Comparison of ENCODE assay signal across 8 cellular contexts in the genomic region with DNA sequence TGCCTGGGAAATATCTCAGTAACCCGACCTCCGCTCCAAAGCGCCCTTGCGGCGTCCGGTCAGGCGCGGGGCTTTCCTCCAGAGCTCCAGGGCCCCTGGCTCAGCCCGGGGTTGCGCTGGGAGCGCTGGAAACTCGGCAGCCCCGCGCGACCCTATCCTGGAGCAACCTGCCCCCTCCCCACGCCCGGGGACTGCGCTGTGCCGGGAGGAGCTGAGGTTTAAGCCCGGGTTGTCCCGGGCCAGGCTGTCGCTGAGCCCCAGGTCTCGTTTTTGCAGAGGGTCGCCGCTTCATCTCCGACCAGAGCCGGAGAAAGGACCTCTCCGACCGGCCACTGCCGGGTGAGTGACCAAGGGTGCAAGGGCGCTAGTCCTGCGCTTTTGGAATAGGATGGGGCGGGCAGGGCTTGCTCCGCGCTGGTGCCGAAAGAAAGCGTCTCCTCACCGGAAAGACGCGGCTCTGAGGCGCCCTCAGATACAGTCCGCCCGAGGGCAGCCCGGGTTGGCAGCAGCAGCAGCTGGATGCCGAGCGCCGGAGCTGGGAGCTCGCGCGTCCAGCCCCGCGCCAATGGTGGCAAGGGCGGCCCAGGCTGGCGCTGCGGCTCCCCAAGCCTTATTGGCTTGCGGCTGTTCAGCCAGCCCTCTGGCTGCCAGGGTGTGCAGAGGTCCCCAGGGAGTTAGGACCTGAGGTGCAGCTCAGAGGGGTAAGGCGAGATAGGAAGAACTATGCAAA. TPM values are rescaled to one million over a fixed set of nuclear protein-coding genes. Genes with fewer than 3 reads are reported as not detected.
DNase-seq lines count a peak whose midpoint lies in the region; ATAC-seq, FAIRE-seq and TF ChIP-seq lines count a peak whose summit lies in the region.

No MANE protein-coding gene starts in this region.

- H3F3A ChIP-seq in neural progenitor cell (ENCODE audit: low read depth), result peaks cover 6% of the 10 kb centered on the region

- FAIRE-seq in frontal cortex (lab: Jason Lieb, UNC), result no peak

- no peaks in the 10 kb centered on the region for H3K36me3 ChIP-seq in CD8-positive, alpha-beta memory T cell (ENCODE audit: insufficient read depth, low read length)
- H3K36me3 ChIP-seq in Panc1 (ENCODE audit: control insufficient read depth, insufficient read depth, low read length) (no peaks in the 10 kb centered on the region; the same call in 1 of the 2 replicates), neural progenitor cell (no peaks in the 10 kb centered on the region), suprapubic skin (no peaks in the 10 kb centered on the region)

- H3K4me1 ChIP-seq in CD8-positive, alpha-beta memory T cell (ENCODE audit: insufficient read depth, low read length), result no peaks in the 10 kb centered on the region
- H3K4me1 ChIP-seq in Panc1 (ENCODE audit: control insufficient read depth, insufficient read depth, low read length) (no peaks in the 10 kb centered on the region), neural progenitor cell (peaks cover 3% of the 10 kb centered on the region), suprapubic skin (peaks cover 13% of the 10 kb centered on the region)

- peaks cover 6% of the 10 kb centered on the region for H3K27me3 ChIP-seq in CD8-positive, alpha-beta memory T cell (ENCODE audit: insufficient read depth, low read length, poor library complexity, severe bottlenecking)
- H3K27me3 ChIP-seq in Panc1 (ENCODE audit: control insufficient read depth, insufficient read depth, low read length) (peaks cover 18% of the 10 kb centered on the region), neural progenitor cell (peaks cover 75% of the 10 kb centered on the region), suprapubic skin (peaks cover 40% of the 10 kb centered on the region)

- H3K4me1 Mint-ChIP-seq in CD8-positive, alpha-beta memory T cell, result peaks cover 7 to 14% (median 9%) of the 10 kb centered on the region in 3 donors
- H3K4me1 Mint-ChIP-seq in neural progenitor cell, result peaks cover 5% of the 10 kb centered on the region

- peak overlapping the region; percentile 70 to 86 (median 73) for H3K4me3 Mint-ChIP-seq in CD8-positive, alpha-beta memory T cell
- H3K4me3 Mint-ChIP-seq in neural progenitor cell, result peak overlapping the region; percentile 86

- POLR2A ChIA-PET in CD8-positive, alpha-beta memory T cell (lab: Charles Lee), result interaction anchor here (0.7 kb wide), 1 partner anchor 27 kb away, joined by 3 read pairs; a partner anchor contains a TSS
- POLR2A ChIA-PET in Panc1 (lab: Charles Lee), result no interaction called here

- in situ Hi-C loops in Panc1 (cut with HindIII; ENCODE audit: low pct_unique_long_range_greater_than_20kb, low sequenced_read_pairs), result no loop called here

- peak overlapping the region; percentile 98 for H2AFZ ChIP-seq in neural progenitor cell (replicated peaks)

- no peak for TF ChIP-seq CTCF in Panc1 (IDR thresholded peaks at IDR 0.05)
- TF ChIP-seq CTCF in neural progenitor cell (IDR thresholded peaks at IDR 0.05), result no peak
- TF ChIP-seq CTCF in suprapubic skin (IDR thresholded peaks at IDR 0.05), result no peak

- H3K4me2 ChIP-seq in neural progenitor cell, result peak overlapping the region; percentile 86

- H3K27ac ChIP-seq in CD8-positive, alpha-beta memory T cell (ENCODE audit: low read depth, low read length), result no peak overlapping the region
- no peak overlapping the region for H3K27ac ChIP-seq in Panc1 (ENCODE audit: low read length)
- H3K27ac ChIP-seq in neural progenitor cell, result no peak overlapping the region
- no peak overlapping the region for H3K27ac ChIP-seq in suprapubic skin

- 2% methylated on average over 19 of the region's 57 CpGs for WGBS in suprapubic skin

- H3K9me3 ChIP-seq in CD8-positive, alpha-beta memory T cell (ENCODE audit: low read length), result no peaks in the 10 kb centered on the region
- H3K9me3 ChIP-seq in Panc1 (ENCODE audit: control insufficient read depth, insufficient read depth, low read depth, low read length) (no peaks in the 10 kb centered on the region), neural progenitor cell (ENCODE audit: low read depth) (no peaks in the 10 kb centered on the region), suprapubic skin (no peaks in the 10 kb centered on the region)

- no peaks in the 10 kb centered on the region for H4K20me1 ChIP-seq in neural progenitor cell (ENCODE audit: low read depth)

- CTCF ChIA-PET in CD8-positive, alpha-beta memory T cell (lab: Charles Lee), result interaction anchor here (1.0 kb wide), 1 partner anchor 153 kb away, joined by 5 read pairs; no protein-coding TSS in a partner anchor
- CTCF ChIA-PET in Panc1 (lab: Charles Lee), result no interaction called here

- H3K79me2 ChIP-seq in neural progenitor cell (ENCODE audit: low read depth), result no peaks in the 10 kb centered on the region

- H3K27me3 Mint-ChIP-seq in CD8-positive, alpha-beta memory T cell, result peaks cover 7 to 45% of the 10 kb centered on the region in 2 donors
- H3K27me3 Mint-ChIP-seq in neural progenitor cell (ENCODE audit: insufficient read depth, low read depth), result peaks cover 3% of the 10 kb centered on the region

- no peak for TF ChIP-seq EP300 in suprapubic skin (IDR thresholded peaks at IDR 0.05)

- H3K9ac ChIP-seq in neural progenitor cell, result no peak overlapping the region

- H3K36me3 Mint-ChIP-seq in CD8-positive, alpha-beta memory T cell, result peaks cover 0 to 5% (median 0%) of the 10 kb centered on the region in 3 donors
- no peaks in the 10 kb centered on the region for H3K36me3 Mint-ChIP-seq in neural progenitor cell

- no peak overlapping the region for H3K27ac Mint-ChIP-seq in CD8-positive, alpha-beta memory T cell
- no peak overlapping the region for H3K27ac Mint-ChIP-seq in neural progenitor cell

- intact Hi-C loops in Panc1 (cut with micrococcal nuclease; ENCODE audit: unreplicated experiment), result no loop called here

- peak; percentile 25 to 65 (median 47) for DNase-seq in CD8-positive, alpha-beta memory T cell
- DNase-seq in Panc1 (ENCODE audit: low read depth, low spot score) (no peak), activated gamma-delta T cell treated with Interleukin-2 at 50 U/mL for 16 hours (peak; percentile 50), frontal cortex (ENCODE audit: low spot score in 2 of 2) (peak; percentile 36 to 44), neural progenitor cell (ENCODE audit: low spot score) (peak; percentile 86), suprapubic skin (ENCODE audit: low spot score in 2 of 2) (no peak)

- ATAC-seq in GM19467 (IDR thresholded peaks at IDR 0.05; ENCODE audit: unreplicated experiment) (peak; percentile 98), HG03571 (IDR thresholded peaks at IDR 0.05; ENCODE audit: unreplicated experiment) (peak; percentile 96), Panc1 (peak; percentile 87)

- H3K9me3 Mint-ChIP-seq in CD8-positive, alpha-beta memory T cell, result peaks cover 0 to 5% (median 3%) of the 10 kb centered on the region in 5 donors
- no peaks in the 10 kb centered on the region for H3K9me3 Mint-ChIP-seq in neural progenitor cell

- H3K4me3 ChIP-seq in CD8-positive, alpha-beta memory T cell (ENCODE audit: low read length), result peak overlapping the region; percentile 56
- H3K4me3 ChIP-seq in Panc1 (ENCODE audit: low read depth in 2 of 2, low read length in 2 of 2) (peak overlapping the region; percentile 43 to 57), neural progenitor cell (peak overlapping the region; percentile 67), suprapubic skin (peak overlapping the region; percentile 55)

- BruUV-seq in Panc1 (replicated peaks; lab: Mats Ljungman, UMichigan), result no TSS peak

- TF ChIP-seq POLR2A in suprapubic skin (IDR thresholded peaks at IDR 0.05), result no peak

RNA-seq across cellular contexts. Expression of a gene that starts 1.5 kb away (rescaled TPM):
- under 1 TPM; 0.28 to 0.64 TPM for total RNA-seq in CD8-positive, alpha-beta memory T cell
- polyA plus RNA-seq in CD8-positive, alpha-beta memory T cell, result not detected
- total RNA-seq in Panc1 (2021; ENCODE audit: unreplicated experiment) (0.13 TPM), frontal cortex (0.41 TPM), neural progenitor cell (ENCODE audit: low replicate concordance) (0.31 and 4.0 TPM in 2 replicates), suprapubic skin (under 1 TPM in 1 of 4 donors, not detected in 3; 0.21 TPM)
- polyA plus RNA-seq in Panc1 (2012; ENCODE audit: insufficient read length), result not detected

RNA-seq across cellular contexts. Expression of a gene that starts 26.0 kb away (rescaled TPM):
- 10 to 100 TPM; 48.1 to 52.3 TPM for total RNA-seq in CD8-positive, alpha-beta memory T cell
- 25.8 TPM for polyA plus RNA-seq in CD8-positive, alpha-beta memory T cell
- total RNA-seq in Panc1 (2021; ENCODE audit: unreplicated experiment) (40.8 TPM), frontal cortex (47.7 TPM), neural progenitor cell (ENCODE audit: low replicate concordance) (56.6 and 85.4 TPM in 2 replicates), suprapubic skin (10 to 100 TPM; 14.9 to 23.2 (median 18.6) TPM)
- 21.4 TPM for polyA plus RNA-seq in Panc1 (2012; ENCODE audit: insufficient read length)

RNA-seq across cellular contexts. Expression of a gene that starts 26.2 kb away (rescaled TPM):
- 100 to 1,000 TPM in 1 of 2 experiments, 10 to 100 TPM in 1; 95.1 to 101 TPM for total RNA-seq in CD8-positive, alpha-beta memory T cell
- polyA plus RNA-seq in CD8-positive, alpha-beta memory T cell, result 87.3 TPM
- 42.3 TPM for total RNA-seq in Panc1 (2021; ENCODE audit: unreplicated experiment)
- 22.7 TPM for polyA plus RNA-seq in Panc1 (2012; ENCODE audit: insufficient read length)
- 33.0 TPM for total RNA-seq in frontal cortex
- total RNA-seq in neural progenitor cell (ENCODE audit: low replicate concordance), result 43.9 and 50.4 TPM in 2 replicates
- total RNA-seq in suprapubic skin, result 10 to 100 TPM; 18.4 to 25.8 (median 21.7) TPM

Comparison
In these comparisons a context has a peak if more than half of its experiments do, and no peak if none do; other contexts are left out.
1. DNase-seq: peak in CD8-positive, alpha-beta memory T cell (5 of 5), activated gamma-delta T cell treated with Interleukin-2 at 50 U/mL for 16 hours (single experiment), frontal cortex (2 of 2) and neural progenitor cell (single experiment); none in Panc1 (single experiment) and suprapubic skin (0 of 2).
2. Peak in every context shown above with its lines, with median percentiles within 50 percentile points of each other: H3K4me3 ChIP-seq and ATAC-seq.